8 cellular contexts compared by ENCODE assay signal in genomic region chr10:134743-135600, GRCh38. TPM values are rescaled to one million over a fixed set of nuclear protein-coding genes. Genes with fewer than 3 reads are reported as not detected.
DNase-seq lines count a peak whose midpoint lies in the region; ATAC-seq and TF ChIP-seq lines count a peak whose summit lies in the region.

TSS of gene ZMYND11 (plus strand) at chr10:135455. CDS start at chr10:180013, 44,558 bp downstream.

- H3K4me3 ChIP-seq in IMR-90 (ENCODE audit: insufficient read depth, low read depth, low read length): peak within 1 kb of the TSS; percentile 72

- POLR2A ChIA-PET in IMR-90 (lab: Charles Lee; ENCODE audit: unreplicated experiment): interaction anchor here (0.6 kb wide), 1 partner anchor 20 kb away, joined by 6 read pairs; no protein-coding TSS in a partner anchor

- H2AK5ac ChIP-seq in IMR-90 (ENCODE audit: low read depth, low read length): peak within 1 kb of the TSS; percentile 83

- H3K9me3 ChIP-seq in IMR-90 (ENCODE audit: control insufficient read depth, insufficient read depth, low read length): no peaks in the 10 kb centered on the region

- peak within 1 kb of the TSS; percentile 76 to 96 for H4K8ac ChIP-seq in IMR-90 (ENCODE audit: low read depth in 2 of 2, low read length in 2 of 2)

- peak within 1 kb of the TSS; percentile 32 for H2BK20ac ChIP-seq in IMR-90 (ENCODE audit: low read depth, low read length)

- dilution Hi-C loops in IMR-90 (cut with HindIII; ENCODE audit: low sequenced_read_pairs, unreplicated experiment): no loop called here

- no TSS peak for BruUV-seq in IMR-90 (replicated peaks; lab: Mats Ljungman, UMichigan)

- peaks cover 7% of the 10 kb centered on the region for H3K9me1 ChIP-seq in IMR-90 (ENCODE audit: insufficient read depth, low read length)

- peak within 1 kb of the TSS; percentile 67 for H4K5ac ChIP-seq in IMR-90 (ENCODE audit: low read depth, low read length)

- H3K56ac ChIP-seq in IMR-90 (ENCODE audit: extremely low read depth, insufficient read depth, low read length): peak within 1 kb of the TSS; percentile 93

- peak within 1 kb of the TSS; percentile 74 for H4K91ac ChIP-seq in IMR-90 (ENCODE audit: insufficient read depth, low read depth, low read length)

- H2BK15ac ChIP-seq in IMR-90 (ENCODE audit: low read depth, low read length): peak within 1 kb of the TSS; percentile 72

- in situ Hi-C loops in IMR-90 (cut with MboI; ENCODE audit: low sequenced_read_pairs): no loop called here

- CTCF ChIA-PET in IMR-90 (lab: Yijun Ruan, JAX): no interaction called here

- peaks cover 18 to 51% of the 10 kb centered on the region in 2 experiments for H3K79me1 ChIP-seq in IMR-90 (ENCODE audit: low read depth in 1 of 2, low read length in 2 of 2)

- no peaks in the 10 kb centered on the region for H3K27me3 ChIP-seq in IMR-90 (ENCODE audit: control insufficient read depth, insufficient read depth, low read length)

- H3K14ac ChIP-seq in IMR-90 (replicated peaks; ENCODE audit: low read depth, low read length): peak within 1 kb of the TSS; percentile 92

- 1% methylated on average over 21 of the region's 131 CpGs; no CpG with 5 or more reads in 1 of the 2 experiments for WGBS in IMR-90 (ENCODE audit: extremely low coverage in 2 of 2, insufficient read length in 1 of 2), 2 experiments

- H3K18ac ChIP-seq in IMR-90 (ENCODE audit: low read depth, low read length): peak within 1 kb of the TSS; percentile 72

- peak within 1 kb of the TSS; percentile 94 for H2AFZ ChIP-seq in IMR-90 (replicated peaks; ENCODE audit: low read length, poor library complexity)

- peak within 1 kb of the TSS; percentile 92 for H2AK9ac ChIP-seq in IMR-90 (replicated peaks; ENCODE audit: low read depth, low read length, poor library complexity)

- peak; percentile 66 for DNase-seq in ELR (ENCODE audit: low read depth)
- peak; percentile 42 for DNase-seq in IMR-90
- DNase-seq in activated CD4-positive, alpha-beta T cell treated with anti-CD3 and anti-CD28 coated beads for 1 hour: peak; percentile 52
- peak; percentile 75 for DNase-seq in cerebellum (ENCODE audit: low spot score)
- peak; percentile 68 for DNase-seq in kidney tubule cell (ENCODE audit: low spot score)
- DNase-seq in stimulated activated CD4-positive, alpha-beta T cell treated with anti-CD3 and anti-CD28 coated beads, Interleukin-1b, Interleukin-23, amount 100 ng/mL, for 4 hours (ENCODE audit: low read depth in 2 of 2): peak; percentile 51 to 65

- TF ChIP-seq CTCF in IMR-90 (conservative IDR thresholded peaks at IDR 0.05; ENCODE audit: low read depth, low read length): peak; percentile 13; the same call in 1 of the 2 replicates

- H3K9ac ChIP-seq in IMR-90 (ENCODE audit: low read depth, low read length): peak within 1 kb of the TSS; percentile 98

- H2BK5ac ChIP-seq in IMR-90 (ENCODE audit: low read depth, low read length, poor library complexity, severe bottlenecking): peak within 1 kb of the TSS; percentile 99

- intact Hi-C loops in IMR-90 (cut with micrococcal nuclease): no loop called here

- peak within 1 kb of the TSS; percentile 99 for H3K23ac ChIP-seq in IMR-90 (ENCODE audit: low read depth, low read length)

- peak within 1 kb of the TSS; percentile 80 for H2BK120ac ChIP-seq in IMR-90 (ENCODE audit: low read depth, low read length)

- ATAC-seq in GM21447 (IDR thresholded peaks at IDR 0.05; ENCODE audit: unreplicated experiment) (peak; percentile 38), IMR-90 (ENCODE audit: low read depth) (peak; percentile 75), GM18870 (IDR thresholded peaks at IDR 0.05; ENCODE audit: unreplicated experiment) (no peak)

- peak within 1 kb of the TSS; percentile 96 for H3K27ac ChIP-seq in IMR-90 (ENCODE audit: insufficient read depth, low read length)

- peak within 1 kb of the TSS; percentile 90 for H3K4ac ChIP-seq in IMR-90 (ENCODE audit: low read depth, low read length)

- peaks cover 14% of the 10 kb centered on the region for H3K4me1 ChIP-seq in IMR-90 (ENCODE audit: control insufficient read depth, insufficient read depth, low read length)

- peak within 1 kb of the TSS; percentile 97 for H3K4me2 ChIP-seq in IMR-90 (ENCODE audit: low read depth, low read length)

- TF ChIP-seq POLR2A in IMR-90 (IDR thresholded peaks at IDR 0.05; ENCODE audit: low read depth, low read length): no peak

- H3K36me3 ChIP-seq in IMR-90 (ENCODE audit: control insufficient read depth, insufficient read depth, low read length): no peaks in the 10 kb centered on the region

- no peak for TF ChIP-seq RAD21 in IMR-90 (IDR thresholded peaks at IDR 0.05; ENCODE audit: low read length)

- H4K20me1 ChIP-seq in IMR-90 (ENCODE audit: insufficient read depth, low read length): peaks cover 39% of the 10 kb centered on the region

TF ChIP-seq in IMR-90, 13 proteins besides CTCF, POLR2A, EP300 and RAD21:
- TF ChIP-seq RCOR1 (IDR thresholded peaks at IDR 0.05; ENCODE audit: insufficient replicate concordance, low read length): no peak
- TF ChIP-seq ELK1 (IDR thresholded peaks at IDR 0.05; ENCODE audit: borderline replicate concordance, low read depth, low read length): no peak
- no peak for TF ChIP-seq CEBPB (IDR thresholded peaks at IDR 0.05; ENCODE audit: low read depth, low read length)
- TF ChIP-seq MAFK (IDR thresholded peaks at IDR 0.05; ENCODE audit: low read depth, low read length): no peak
- TF ChIP-seq MAZ (IDR thresholded peaks at IDR 0.05; ENCODE audit: borderline replicate concordance, low read depth, low read length): peak; percentile 51; the same call in 1 of the 2 replicates
- TF ChIP-seq MXI1 (IDR thresholded peaks at IDR 0.05; ENCODE audit: borderline replicate concordance, low read depth, low read length): 0 out of 2 replicates have a peak, but pooled peaks have one; percentile 33
- no peak for TF ChIP-seq FOS (IDR thresholded peaks at IDR 0.05; ENCODE audit: low read depth, low read length)

RNA-seq across cellular contexts. Expression of gene ZMYND11, which starts in this region (rescaled TPM):
- total RNA-seq in IMR-90 (2012; rRNA removed): 72.2 and 80.3 TPM in 2 replicates
- 32.5 and 39.5 TPM in 2 replicates for polyA plus RNA-seq in IMR-90 (2012; rRNA removed)
- polyA plus RNA-seq in IMR-90 (2012; cell fraction: cytosol; rRNA removed): 5.0 and 5.7 TPM in 2 replicates
- polyA plus RNA-seq in IMR-90 (2012; cell fraction: nucleus; rRNA removed; ENCODE audit: low replicate concordance): 7.9 and 61.8 TPM in 2 replicates
- 80.3 TPM for total RNA-seq in cerebellum
